8 cellular contexts compared by ENCODE assay signal in genomic region chr2:42127425-42128424, GRCh38. TPM values are rescaled to one million over a fixed set of nuclear protein-coding genes. Genes with fewer than 3 reads are reported as not detected.
DNase-seq lines count a peak whose midpoint lies in the region; ATAC-seq and TF ChIP-seq lines count a peak whose summit lies in the region.

No MANE protein-coding gene starts in this region.

- H3K27me3 Mint-ChIP-seq in GM23338 (ENCODE audit: insufficient read depth, low read depth, poor library complexity), result peaks cover 3% of the 10 kb centered on the region

- H3K36me3 Mint-ChIP-seq in GM23338 (ENCODE audit: low read depth), result no peaks in the 10 kb centered on the region

- peak overlapping the region in 1 of 2 experiments; percentile 12 for H3K18ac ChIP-seq in mesenchymal stem cell (ENCODE audit: low read depth in 1 of 2, low read length in 2 of 2)

- H3K36me3 ChIP-seq in GM23338 (ENCODE audit: insufficient read depth), result no peaks in the 10 kb centered on the region
- no peaks in the 10 kb centered on the region for H3K36me3 ChIP-seq in OCI-LY7 (ENCODE audit: insufficient read depth, low read length)
- no peaks in the 10 kb centered on the region for H3K36me3 ChIP-seq in mesenchymal stem cell (ENCODE audit: control insufficient read depth in 1 of 2, insufficient read depth in 2 of 2, low read depth in 1 of 2, low read length in 2 of 2)

- no peaks in the 10 kb centered on the region for H3K9me3 ChIP-seq in OCI-LY7 (ENCODE audit: low read length)
- no peaks in the 10 kb centered on the region for H3K9me3 ChIP-seq in mesenchymal stem cell (ENCODE audit: control insufficient read depth, low read length)

- no peak overlapping the region for H2BK15ac ChIP-seq in mesenchymal stem cell (ENCODE audit: low read depth, poor library complexity, severe bottlenecking)

- no peaks in the 10 kb centered on the region for H3K9me2 ChIP-seq in GM23338 (ENCODE audit: insufficient read depth)
- H3K9me2 ChIP-seq in OCI-LY7 (ENCODE audit: insufficient read depth, low read length), result no peaks in the 10 kb centered on the region

- no peak overlapping the region for H3K4ac ChIP-seq in mesenchymal stem cell (ENCODE audit: low read depth in 1 of 2, low read length in 2 of 2)

- BruUV-seq in OCI-LY7 (replicated peaks; lab: Mats Ljungman, UMichigan), result no TSS peak

- TF ChIP-seq CTCF in GM23338 (conservative IDR thresholded peaks at IDR 0.05; ENCODE audit: low read depth in 2 of 2) (no peak), OCI-LY7 (conservative IDR thresholded peaks at IDR 0.05; ENCODE audit: low read length) (no peak)

- H3F3A ChIP-seq in GM23338 (replicated peaks; ENCODE audit: low read depth), result no peaks in the 10 kb centered on the region; the same call in 1 of the 2 replicates

- H3K9ac ChIP-seq in mesenchymal stem cell (ENCODE audit: low read length), result no peak overlapping the region

- no peak overlapping the region for H3K4me3 Mint-ChIP-seq in GM23338

- peak; percentile 63 for ATAC-seq in GM18505 (IDR thresholded peaks at IDR 0.05; ENCODE audit: unreplicated experiment)
- ATAC-seq in GM23338, result peak; percentile 23; the same call in 2 of the 3 replicates
- no peak for ATAC-seq in HG02970 (IDR thresholded peaks at IDR 0.05; ENCODE audit: low FRiP score, unreplicated experiment)

- H3K79me1 ChIP-seq in mesenchymal stem cell (replicated peaks; ENCODE audit: low read length, poor library complexity, severe bottlenecking), result no peaks in the 10 kb centered on the region

- H3K27ac Mint-ChIP-seq in GM23338, result no peak overlapping the region

- no peak overlapping the region for H2BK120ac ChIP-seq in mesenchymal stem cell (ENCODE audit: low read depth, low read length)

- H2BK5ac ChIP-seq in mesenchymal stem cell (ENCODE audit: low read depth, low read length, poor library complexity, severe bottlenecking), result no peak overlapping the region

- H4K91ac ChIP-seq in mesenchymal stem cell (ENCODE audit: low read length), result no peak overlapping the region

- no peaks in the 10 kb centered on the region for H3K27me3 ChIP-seq in GM23338 (ENCODE audit: insufficient read depth)
- H3K27me3 ChIP-seq in mesenchymal stem cell (ENCODE audit: control insufficient read depth in 1 of 2, insufficient read depth in 1 of 2, low read length in 2 of 2), result no peaks in the 10 kb centered on the region

- H3K4me3 ChIP-seq in GM23338, result no peak overlapping the region
- peak overlapping the region; percentile 25 for H3K4me3 ChIP-seq in OCI-LY7 (ENCODE audit: low read depth, low read length, poor library complexity, severe bottlenecking)
- H3K4me3 ChIP-seq in mesenchymal stem cell (ENCODE audit: insufficient read depth in 1 of 2, low read depth in 1 of 2, low read length in 2 of 2), result no peak overlapping the region

- peak overlapping the region; percentile 53 for H4K8ac ChIP-seq in mesenchymal stem cell (ENCODE audit: low read length)

- POLR2A ChIA-PET in OCI-LY7 (lab: Charles Lee), result interaction anchor here (0.6 to 5.1 kb wide), 11 partner anchors 8 to 135 kb away, joined by 3 to 26 read pairs (median 4); no protein-coding TSS in a partner anchor

- CTCF ChIA-PET in OCI-LY7 (lab: Charles Lee; ENCODE audit: unreplicated experiment), result interaction anchor here (1.9 kb wide), 1 partner anchor 22 kb away, joined by 7 read pairs; no protein-coding TSS in a partner anchor

- TF ChIP-seq POLR2A in GM18505 (IDR thresholded peaks at IDR 0.05; ENCODE audit: borderline replicate concordance, extremely low read depth, insufficient read depth, insufficient read length), result no peak

- H4K20me1 ChIP-seq in GM23338 (replicated peaks; ENCODE audit: insufficient read depth), result no peaks in the 10 kb centered on the region
- no peaks in the 10 kb centered on the region for H4K20me1 ChIP-seq in OCI-LY7 (ENCODE audit: insufficient read depth, low read length)

- H3K23ac ChIP-seq in mesenchymal stem cell (ENCODE audit: low read length in 2 of 2), result no peak overlapping the region

- WGBS in mesenchymal stem cell, result 84% methylated on average over 5 of the region's 5 CpGs

- H3K14ac ChIP-seq in mesenchymal stem cell (ENCODE audit: low read length in 2 of 2), result no peak overlapping the region

- H3K4me1 ChIP-seq in GM23338 (ENCODE audit: insufficient read depth), result peaks cover 26% of the 10 kb centered on the region
- peaks cover 88% of the 10 kb centered on the region for H3K4me1 ChIP-seq in OCI-LY7 (ENCODE audit: insufficient read depth, low read length, poor library complexity, severe bottlenecking)
- peaks cover 20% of the 10 kb centered on the region for H3K4me1 ChIP-seq in mesenchymal stem cell (ENCODE audit: control insufficient read depth, insufficient read depth, low read depth, low read length)

- no peak overlapping the region for H3K4me2 ChIP-seq in GM23338
- peak overlapping the region; percentile 74 for H3K4me2 ChIP-seq in OCI-LY7 (ENCODE audit: low read length)
- H3K4me2 ChIP-seq in mesenchymal stem cell (ENCODE audit: low read length, poor library complexity, severe bottlenecking), result no peak overlapping the region

- H3K4me1 Mint-ChIP-seq in GM23338, result peaks cover 37% of the 10 kb centered on the region

- no peak overlapping the region for H3K27ac ChIP-seq in GM23338 (ENCODE audit: low read depth)
- H3K27ac ChIP-seq in OCI-LY7 (ENCODE audit: low read depth, low read length, poor library complexity, severe bottlenecking), result peak overlapping the region; percentile 58
- H3K27ac ChIP-seq in mesenchymal stem cell (ENCODE audit: low read length, poor library complexity, severe bottlenecking), result no peak overlapping the region

- no peak overlapping the region for H2AK5ac ChIP-seq in mesenchymal stem cell (ENCODE audit: low read length, severe bottlenecking)

- no peaks in the 10 kb centered on the region for H3K79me2 ChIP-seq in GM23338 (replicated peaks; ENCODE audit: insufficient read depth)
- H3K79me2 ChIP-seq in OCI-LY7 (ENCODE audit: insufficient read depth, low read depth, low read length), result no peaks in the 10 kb centered on the region

- DNase-seq in GM23338 (ENCODE audit: low spot score), result no peak
- DNase-seq in OCI-LY7 (ENCODE audit: low spot score), result peak; percentile 63
- peak; percentile 26 for DNase-seq in mesenchymal stem cell
- no peak for DNase-seq in NCI-H1417 treated with DMSO at 0.1 percent for 48 hours (lab: John Stamatoyannopoulos, UW)
- no peak for DNase-seq in pons (ENCODE audit: low spot score)
- DNase-seq in Kasumi-1 (lab: John Stamatoyannopoulos, UW), result no peak

- H2AFZ ChIP-seq in GM23338, result peak overlapping the region; percentile 66
- H2AFZ ChIP-seq in OCI-LY7 (ENCODE audit: low read length), result peak overlapping the region; percentile 83
- H2AFZ ChIP-seq in mesenchymal stem cell (ENCODE audit: low read depth, low read length), result no peak overlapping the region

- intact Hi-C loops in OCI-LY7 (cut with micrococcal nuclease; ENCODE audit: unreplicated experiment), result loop anchor here (2.0 kb wide), 1 partner anchor 23 kb away; no protein-coding TSS in a partner anchor

- H2BK12ac ChIP-seq in mesenchymal stem cell (ENCODE audit: low read length in 2 of 2), result peak overlapping the region in 1 of 2 experiments; percentile 50

- H3K9me3 Mint-ChIP-seq in GM23338, result no peaks in the 10 kb centered on the region

TF ChIP-seq in GM23338, 12 proteins besides CTCF, POLR2A, EP300 and RAD21 (continues in another document):
- TF ChIP-seq ETS1 (IDR thresholded peaks at IDR 0.05), result no peak
- no peak for TF ChIP-seq JUNB (IDR thresholded peaks at IDR 0.05; ENCODE audit: unreplicated experiment)
- no peak for TF ChIP-seq ZNF114 (CRISPR knock-in tag; IDR thresholded peaks at IDR 0.05)
- TF ChIP-seq EZH2 (IDR thresholded peaks at IDR 0.05; ENCODE audit: low read depth, unreplicated experiment), result no peak
- TF ChIP-seq EZH2phosphoT487 (IDR thresholded peaks at IDR 0.05; ENCODE audit: unreplicated experiment), result no peak
- no peak for TF ChIP-seq POLR2AphosphoS5 (IDR thresholded peaks at IDR 0.05; ENCODE audit: low read depth)

RNA-seq across cellular contexts. Expression of gene EML4, which starts 41.4 kb away (rescaled TPM):
- total RNA-seq in GM23338 (2014; rRNA removed; shearing (Covaris generic)), result 100 and 115 TPM in 2 replicates
- 55.4 and 65.3 TPM in 2 replicates for polyA plus RNA-seq in GM23338 (2016; fragmentation: Nextera tagmentation; extraction: Ambion mirVana)
- total RNA-seq in OCI-LY7 (2014; rRNA removed; shearing (Covaris generic)), result 36.6 and 37.1 TPM in 2 replicates
- 43.2 and 47.7 TPM in 2 replicates for total RNA-seq in OCI-LY7 (2022)
- 24.9 TPM for polyA plus RNA-seq in mesenchymal stem cell (2013, experiment 1 of 2)
- polyA plus RNA-seq in mesenchymal stem cell (2013, experiment 2 of 2), result 24.4 TPM

Comparison
In these comparisons a context has a peak if more than half of its experiments do, and no peak if none do; other contexts are left out.
1. DNase-seq: peak in OCI-LY7 (single experiment) and mesenchymal stem cell (single experiment); none in GM23338 (single experiment), NCI-H1417 treated with DMSO at 0.1 percent for 48 hours (single experiment), pons (single experiment) and Kasumi-1 (0 of 2).